In the genomic region with DNA sequence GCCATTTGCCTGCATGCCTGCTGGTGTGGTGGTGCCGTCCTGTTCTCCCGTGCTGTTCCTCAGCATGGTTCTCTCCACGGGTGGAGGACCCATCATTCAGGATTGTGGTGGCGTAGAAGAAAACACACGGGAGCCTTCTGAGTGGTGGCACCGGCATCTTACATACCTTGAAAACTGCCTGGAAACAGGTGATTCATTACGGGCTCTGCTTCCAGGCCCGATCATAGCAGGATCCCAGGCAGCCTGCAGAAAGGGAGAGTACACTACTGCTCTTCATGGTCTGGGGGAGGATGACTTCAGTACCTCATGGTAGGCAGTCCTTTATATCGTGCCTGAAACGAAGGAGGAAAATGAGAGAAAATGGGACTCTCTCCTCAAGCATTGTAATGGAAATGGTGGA, we compare ENCODE assay signal across 27 cellular contexts.
"Had no signal": no experiment of that assay in that cellular context is flagged by ENCODE, and none has a peak within 500 bp of the region (broad histone marks: within the 10 kb centered on the region; RNA-seq: fewer than 3 reads in every experiment).

No MANE protein-coding gene starts in this region.

- DNase-seq: dermis blood vessel endothelial cell; effector memory CD4-positive, alpha-beta T cell; foreskin keratinocyte; heart left ventricle; kidney; left lung; mesenchymal stem cell; mucosa of descending colon; naive B cell; sigmoid colon; stimulated activated CD4-positive, alpha-beta T cell treated with anti-CD3 and anti-CD28 coated beads, Interleukin-4, amount 100 ng/mL, for 4 hours; stimulated activated naive CD8-positive, alpha-beta T cell treated with anti-CD3 and anti-CD28 coated beads, Interleukin-15, Interleukin-2, amounts not matched to agents 100 U/mL and 50 U/mL, for 24 hours; substantia nigra; testis; tibial artery had no signal

- H3K27ac Mint-ChIP-seq: mesothelial cell of epicardium; natural killer cell treated with Interleukin-12 subunit alpha and Interleukin-12 subunit beta and Interleukin-15 and Interleukin-18, amount 100 ng/mL, for 72 hours; stimulated activated memory B cell treated with anti-CD40 and anti-IgM and Interleukin-4, amounts not matched to agents 10 μg/mL and 1 μg/mL and 100 μg/mL, for 72 hours; type B pancreatic cell had no signal

- H3K79me2 ChIP-seq: hepatocyte had no signal

- H3K9me3 ChIP-seq: esophagus muscularis mucosa, gastroesophageal sphincter, heart left ventricle, left lung, mucosa of descending colon, prostate gland, right atrium auricular region, sigmoid colon, testis, tibial artery had no signal

- H3K27me3 ChIP-seq: foreskin keratinocyte, right atrium auricular region, sigmoid colon, testis had no signal

- H2AFZ ChIP-seq: hepatocyte had no signal

- H3K4me3 Mint-ChIP-seq: mesothelial cell of epicardium; naive B cell; natural killer cell treated with Interleukin-12 subunit alpha and Interleukin-12 subunit beta and Interleukin-15 and Interleukin-18, amount 100 ng/mL, for 72 hours; neural crest cell; stimulated activated memory B cell treated with anti-CD40 and anti-IgM and Interleukin-4, amounts not matched to agents 10 μg/mL and 1 μg/mL and 100 μg/mL, for 72 hours; type B pancreatic cell had no signal

- ATAC-seq: foreskin keratinocyte; gastroesophageal sphincter; heart left ventricle; left lung; mucosa of descending colon; natural killer cell treated with Interleukin-12 subunit alpha and Interleukin-12 subunit beta and Interleukin-15 and Interleukin-18, amount 100 ng/mL, for 72 hours; stimulated activated memory B cell treated with anti-CD40 and anti-IgM and Interleukin-4, amounts not matched to agents 10 μg/mL and 1 μg/mL and 100 μg/mL, for 72 hours; stimulated activated naive CD8-positive, alpha-beta T cell treated with anti-CD3 and anti-CD28 coated beads, Interleukin-15, Interleukin-2, amounts not matched to agents 100 U/mL and 50 U/mL, for 24 hours had no signal

- H3K4me2 ChIP-seq: hepatocyte had no signal

- H3K4me1 Mint-ChIP-seq: mesothelial cell of epicardium; naive B cell; neural crest cell; stimulated activated memory B cell treated with anti-CD40 and anti-IgM and Interleukin-4, amounts not matched to agents 10 μg/mL and 1 μg/mL and 100 μg/mL, for 72 hours had no signal

- FAIRE-seq: endothelial cell of umbilical vein, kidney had no signal

- H3K9me3 Mint-ChIP-seq: mesothelial cell of epicardium; naive B cell; natural killer cell treated with Interleukin-12 subunit alpha and Interleukin-12 subunit beta and Interleukin-15 and Interleukin-18, amount 100 ng/mL, for 72 hours; neural crest cell; stimulated activated memory B cell treated with anti-CD40 and anti-IgM and Interleukin-4, amounts not matched to agents 10 μg/mL and 1 μg/mL and 100 μg/mL, for 72 hours; type B pancreatic cell had no signal

- H3K36me3 Mint-ChIP-seq: mesothelial cell of epicardium; naive B cell; natural killer cell treated with Interleukin-12 subunit alpha and Interleukin-12 subunit beta and Interleukin-15 and Interleukin-18, amount 100 ng/mL, for 72 hours; stimulated activated memory B cell treated with anti-CD40 and anti-IgM and Interleukin-4, amounts not matched to agents 10 μg/mL and 1 μg/mL and 100 μg/mL, for 72 hours; type B pancreatic cell had no signal

- H3K27ac ChIP-seq: coronary artery, esophagus muscularis mucosa, foreskin keratinocyte, gastroesophageal sphincter, heart left ventricle, hepatocyte, left lung, prostate gland, right atrium auricular region, sigmoid colon, testis, tibial artery had no signal

- H3K36me3 ChIP-seq: esophagus muscularis mucosa, gastroesophageal sphincter, heart left ventricle, left lung, prostate gland, right atrium auricular region, sigmoid colon, tibial artery had no signal

- H3K4me1 ChIP-seq: esophagus muscularis mucosa, foreskin keratinocyte, gastroesophageal sphincter, left lung, prostate gland, sigmoid colon, testis, tibial artery had no signal

- H3K4me3 ChIP-seq: coronary artery, esophagus muscularis mucosa, gastroesophageal sphincter, heart left ventricle, hepatocyte, left lung, mucosa of descending colon, prostate gland, right atrium auricular region, sigmoid colon, testis, tibial artery had no signal
